Comparison of ENCODE assay signal across 8 cellular contexts in the genomic region with DNA sequence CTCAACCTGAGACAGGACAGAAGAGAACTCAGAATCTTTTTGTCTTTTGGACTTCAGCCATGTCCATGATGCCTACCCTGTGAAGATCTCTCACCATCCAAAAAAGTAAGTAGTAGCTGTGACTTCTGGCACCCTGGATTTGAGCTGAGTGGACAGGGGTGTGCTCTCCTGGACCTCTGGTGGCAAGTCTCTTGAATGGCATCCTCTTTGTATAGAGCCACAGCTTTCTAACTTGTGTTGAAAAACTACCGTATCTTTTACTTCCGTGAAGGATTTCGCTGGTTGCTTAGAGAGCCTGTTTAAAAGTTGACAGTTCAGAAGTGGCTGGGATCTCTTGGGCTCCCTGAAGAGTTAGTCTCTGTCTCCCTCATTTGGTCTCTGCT. TPM values are rescaled to one million over a fixed set of nuclear protein-coding genes. Genes with fewer than 3 reads are reported as not detected.
DNase-seq lines count a peak whose midpoint lies in the region; ATAC-seq and TF ChIP-seq lines count a peak whose summit lies in the region.

No MANE protein-coding gene starts in this region.

- WGBS in heart right ventricle, 2 donors: 40 to 61% methylated on average over 3 of the region's 3 CpGs
- 55% methylated on average over 3 of the region's 3 CpGs for WGBS in suprapubic skin

- no peak for TF ChIP-seq POLR2A in suprapubic skin (IDR thresholded peaks at IDR 0.05)

- TF ChIP-seq CTCF in heart right ventricle (IDR thresholded peaks at IDR 0.05): peak in 5 of 9 donors; percentile 7 to 58 (median 46)
- peak; percentile 20 for TF ChIP-seq CTCF in SU-DHL-6 (IDR thresholded peaks at IDR 0.05; ENCODE audit: insufficient read depth, low read length, poor library complexity, severe bottlenecking)
- TF ChIP-seq CTCF in fibroblast of pulmonary artery (IDR thresholded peaks at IDR 0.05; ENCODE audit: low read length, missing control alignments): peak; percentile 67
- peak in 1 of 2 donors; percentile 19 for TF ChIP-seq CTCF in suprapubic skin (IDR thresholded peaks at IDR 0.05)

- H3K4me3 ChIP-seq in heart right ventricle (peak overlapping the region in 5 of 10 donors; percentile 79 to 99 (median 89)), SU-DHL-6 (ENCODE audit: insufficient read depth, low read length, poor library complexity, severe bottlenecking) (peak overlapping the region; percentile 2), fibroblast of pulmonary artery (replicated peaks; ENCODE audit: low read depth, low read length) (no peak overlapping the region), suprapubic skin (peak overlapping the region; percentile 98)

- H2AFZ ChIP-seq in SU-DHL-6 (ENCODE audit: low read depth, low read length, severe bottlenecking): no peak overlapping the region

- no peaks in the 10 kb centered on the region for H3K9me2 ChIP-seq in SU-DHL-6 (replicated peaks; ENCODE audit: insufficient read depth, low read length)

- in situ Hi-C loops in G401 (cut with HindIII; ENCODE audit: low sequenced_read_pairs): no loop called here

- ATAC-seq in heart right ventricle (no peak), Right ventricle myocardium superior (ENCODE audit: poor library complexity) (no peak), GM18909 (IDR thresholded peaks at IDR 0.05; ENCODE audit: poor library complexity, unreplicated experiment) (no peak)

- H4K20me1 ChIP-seq in SU-DHL-6 (ENCODE audit: low read depth, low read length): no peaks in the 10 kb centered on the region

- H3K79me2 ChIP-seq in SU-DHL-6 (ENCODE audit: insufficient read depth, low read length): peaks cover 53% of the 10 kb centered on the region

- intact Hi-C loops in heart right ventricle (cut with DNase I) (loop anchor here in 2 of 10 donors (5.0 kb wide), 3 partner anchors 45 to 75 kb away; no protein-coding TSS in a partner anchor), Right ventricle myocardium superior (cut with DNase I) (no loop called here)

- H3K9me3 ChIP-seq in heart right ventricle: no peaks in the 10 kb centered on the region
- H3K9me3 ChIP-seq in SU-DHL-6 (ENCODE audit: insufficient read depth, low read length): no peaks in the 10 kb centered on the region
- H3K9me3 ChIP-seq in suprapubic skin: no peaks in the 10 kb centered on the region

- H3K36me3 ChIP-seq in heart right ventricle: peaks cover 0 to 57% (median 33%) of the 10 kb centered on the region in 9 donors
- no peaks in the 10 kb centered on the region for H3K36me3 ChIP-seq in SU-DHL-6 (ENCODE audit: low read length)
- peaks cover 31% of the 10 kb centered on the region for H3K36me3 ChIP-seq in suprapubic skin

- peak overlapping the region; percentile 78 for H3K4me2 ChIP-seq in SU-DHL-6 (ENCODE audit: low read depth, low read length, poor library complexity, severe bottlenecking)

- H3F3A ChIP-seq in SU-DHL-6 (ENCODE audit: insufficient read depth): no peaks in the 10 kb centered on the region

- H3K4me1 ChIP-seq in heart right ventricle (peaks cover 17 to 84% (median 76%) of the 10 kb centered on the region in 9 donors), suprapubic skin (peaks cover 73% of the 10 kb centered on the region)

- H3K27ac ChIP-seq in heart right ventricle: peak overlapping the region in 9 of 10 donors; percentile 8 to 100 (median 98)
- peak overlapping the region; percentile 24; the same call in 1 of the 2 replicates for H3K27ac ChIP-seq in SU-DHL-6 (ENCODE audit: low read depth, low read length)
- peak overlapping the region; percentile 5 for H3K27ac ChIP-seq in suprapubic skin

- DNase-seq in heart right ventricle (no peak), Right ventricle myocardium superior (no peak), fibroblast of pulmonary artery (ENCODE audit: low read depth) (peak; percentile 69), suprapubic skin (ENCODE audit: low spot score in 2 of 2) (no peak), G401 (ENCODE audit: low spot score) (no peak)
- DNase-seq in stimulated activated naive CD4-positive, alpha-beta T cell (lab: John Stamatoyannopoulos, UW): no peak

- no peak for TF ChIP-seq EP300 in suprapubic skin (IDR thresholded peaks at IDR 0.05)

- peak overlapping the region; percentile 22; the same call in 1 of the 2 replicates for H3K9ac ChIP-seq in SU-DHL-6 (ENCODE audit: low read length)

- H3K27me3 ChIP-seq in heart right ventricle (no peaks in the 10 kb centered on the region), SU-DHL-6 (ENCODE audit: low read length) (no peaks in the 10 kb centered on the region), suprapubic skin (no peaks in the 10 kb centered on the region)

RNA-seq across cellular contexts. Expression of a gene that starts 1.8 kb away (rescaled TPM):
- total RNA-seq in heart right ventricle (1,000 to 10,000 TPM in 1 of 10 donors, 100 to 1,000 TPM in 9; 470 to 1,066 (median 788) TPM), Right ventricle myocardium superior (648 TPM), suprapubic skin (100 to 1,000 TPM; 106 to 146 (median 124) TPM)
- polyA plus RNA-seq in heart right ventricle: 100 to 1,000 TPM; 154 to 171 TPM
- 23.4 and 37.0 TPM in 2 replicates for total RNA-seq in G401 (2014; rRNA removed; shearing (Covaris generic))

RNA-seq across cellular contexts. Expression of a gene that starts 37.3 kb away (rescaled TPM):
- total RNA-seq in heart right ventricle: 10 to 100 TPM; 10.2 to 17.4 (median 15.0) TPM
- polyA plus RNA-seq in heart right ventricle: 10 to 100 TPM; 25.5 to 35.2 TPM
- total RNA-seq in Right ventricle myocardium superior: 14.6 TPM
- 10 to 100 TPM; 31.1 to 40.3 (median 35.9) TPM for total RNA-seq in suprapubic skin
- total RNA-seq in G401 (2014; rRNA removed; shearing (Covaris generic)): 37.9 and 41.0 TPM in 2 replicates

RNA-seq across cellular contexts. Expression of a gene that starts 47.5 kb away (rescaled TPM):
- total RNA-seq in heart right ventricle: 10 to 100 TPM; 27.3 to 95.3 (median 44.4) TPM
- 100 to 1,000 TPM in 1 of 2 donors, 10 to 100 TPM in 1; 53.0 to 102 TPM for polyA plus RNA-seq in heart right ventricle
- 66.1 TPM for total RNA-seq in Right ventricle myocardium superior
- total RNA-seq in suprapubic skin: 10 to 100 TPM; 26.7 to 47.6 (median 37.7) TPM
- 103 and 104 TPM in 2 replicates for total RNA-seq in G401 (2014; rRNA removed; shearing (Covaris generic))

RNA-seq across cellular contexts. Expression of a gene that starts 55.8 kb away (rescaled TPM):
- total RNA-seq in heart right ventricle (10 to 100 TPM; 35.5 to 47.8 (median 39.0) TPM), Right ventricle myocardium superior (31.6 TPM), suprapubic skin (10 to 100 TPM; 59.5 to 98.4 (median 78.8) TPM)
- polyA plus RNA-seq in heart right ventricle: 10 to 100 TPM; 23.3 to 44.7 TPM
- total RNA-seq in G401 (2014; rRNA removed; shearing (Covaris generic)): 52.6 and 53.7 TPM in 2 replicates

Comparison
In these comparisons a context has a peak if more than half of its experiments do, and no peak if none do; other contexts are left out.
1. H3K27ac ChIP-seq: peak in every context shown above with its lines; median percentile 98 in heart right ventricle; 24 in SU-DHL-6; 5 in suprapubic skin.